9 cellular contexts compared by ENCODE assay signal in the genomic region with DNA sequence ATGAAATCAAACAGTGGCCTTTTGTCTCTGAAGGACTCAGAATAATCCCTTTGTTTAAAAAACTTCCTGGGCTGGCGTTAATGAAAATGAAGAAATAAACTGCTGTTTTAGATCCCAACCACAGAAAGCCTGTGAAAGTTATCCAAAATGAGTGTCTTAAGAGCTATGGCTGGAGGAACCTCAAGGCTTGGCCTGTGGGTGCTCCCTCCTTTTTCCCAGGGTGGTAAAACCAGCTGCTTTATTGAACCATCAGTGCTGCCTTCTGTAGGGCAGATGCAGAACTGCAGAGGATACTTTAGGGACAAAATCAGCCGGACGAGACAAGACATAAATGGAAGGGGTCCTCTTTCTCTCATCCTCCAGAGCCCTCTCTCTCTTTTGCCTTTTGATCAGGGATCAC.
DNase-seq lines count a peak whose midpoint lies in the region; ATAC-seq and TF ChIP-seq lines count a peak whose summit lies in the region.
"Had no signal": no experiment of that assay in that cellular context is flagged by ENCODE, and none has a peak within 500 bp of the region (broad histone marks: within the 10 kb centered on the region; RNA-seq: fewer than 3 reads in every experiment).

No MANE protein-coding gene starts in this region.

- TF ChIP-seq CTCF in nephron progenitor cell (IDR thresholded peaks at IDR 0.05): peak; percentile 35

- H3K27me3 ChIP-seq in Karpas-422 (ENCODE audit: low read length): no peaks in the 10 kb centered on the region
- H3K27me3 ChIP-seq: BLaER1 treated with 17β-estradiol and CSF1 and Interleukin-3, amounts not matched to agents 10 nM and 100 nM had no signal

- no peaks in the 10 kb centered on the region for H3K9me2 ChIP-seq in Karpas-422 (replicated peaks; ENCODE audit: insufficient read depth, low read length)

- H3K27ac ChIP-seq in Karpas-422 (ENCODE audit: low read length): no peak overlapping the region
- H3K27ac ChIP-seq: BLaER1 treated with 17β-estradiol and CSF1 and Interleukin-3, amounts not matched to agents 10 nM and 100 nM had no signal

- H3K36me3 Mint-ChIP-seq in nephron progenitor cell (ENCODE audit: low read depth): no peaks in the 10 kb centered on the region

- H3K79me2 ChIP-seq in Karpas-422 (ENCODE audit: low read length): no peaks in the 10 kb centered on the region

- peaks cover 9% of the 10 kb centered on the region; the same call in 1 of the 2 replicates for H3K36me3 ChIP-seq in Karpas-422 (ENCODE audit: insufficient read depth, low read length)

- peaks cover 5% of the 10 kb centered on the region for H3K27me3 Mint-ChIP-seq in nephron progenitor cell (ENCODE audit: low read depth, poor library complexity)

- H3K9me3 Mint-ChIP-seq in nephron progenitor cell: no peaks in the 10 kb centered on the region

- no peak overlapping the region for H3K4me3 Mint-ChIP-seq in nephron progenitor cell

- ATAC-seq in HG02938 (IDR thresholded peaks at IDR 0.05; ENCODE audit: unreplicated experiment): no peak
- ATAC-seq in GM18868 (IDR thresholded peaks at IDR 0.05; ENCODE audit: unreplicated experiment): no peak

- H3K4me1 Mint-ChIP-seq in nephron progenitor cell: peaks cover 4% of the 10 kb centered on the region

- H3K27ac Mint-ChIP-seq in nephron progenitor cell: no peak overlapping the region

- H3K9me3 ChIP-seq in Karpas-422 (ENCODE audit: low read length): no peaks in the 10 kb centered on the region
- H3K9me3 ChIP-seq: BLaER1 treated with 17β-estradiol and CSF1 and Interleukin-3, amounts not matched to agents 10 nM and 100 nM had no signal

- H3K9ac ChIP-seq in Karpas-422 (ENCODE audit: low read length): no peak overlapping the region
- H3K9ac ChIP-seq: BLaER1 treated with 17β-estradiol and CSF1 and Interleukin-3, amounts not matched to agents 10 nM and 100 nM had no signal

- no peak overlapping the region for H3K4me3 ChIP-seq in Karpas-422 (ENCODE audit: low read length)
- H3K4me3 ChIP-seq: BLaER1 treated with 17β-estradiol and CSF1 and Interleukin-3, amounts not matched to agents 10 nM and 100 nM had no signal

- no peaks in the 10 kb centered on the region for H4K20me1 ChIP-seq in Karpas-422 (ENCODE audit: insufficient read depth, low read depth, low read length)

- H3K4me2 ChIP-seq in Karpas-422 (ENCODE audit: low read depth, low read length, poor library complexity, severe bottlenecking): no peak overlapping the region
- H3K4me2 ChIP-seq: BLaER1 treated with 17β-estradiol and CSF1 and Interleukin-3, amounts not matched to agents 10 nM and 100 nM had no signal

- H2AFZ ChIP-seq in Karpas-422 (ENCODE audit: low read length): no peak overlapping the region

- DNase-seq in NCI-H1105 treated with DMSO at 0.1 percent for 48 hours (lab: John Stamatoyannopoulos, UW) (peak; percentile 12), NCI-H1105 (lab: John Stamatoyannopoulos, UW) (no peak), Karpas-422 (peak; percentile 59), cerebellar cortex (ENCODE audit: low spot score) (peak; percentile 21), nephron progenitor cell (no peak), NCI-H1930 (lab: John Stamatoyannopoulos, UW) (no peak)

- H3K4me1 ChIP-seq in Karpas-422 (ENCODE audit: low read length): peaks cover 11% of the 10 kb centered on the region
- H3K4me1 ChIP-seq: BLaER1 treated with 17β-estradiol and CSF1 and Interleukin-3, amounts not matched to agents 10 nM and 100 nM had no signal

Comparison
In these comparisons a context has a peak if more than half of its experiments do, and no peak if none do; other contexts are left out.
1. DNase-seq: peak in NCI-H1105 treated with DMSO at 0.1 percent for 48 hours (single experiment), Karpas-422 (single experiment) and cerebellar cortex (single experiment); none in NCI-H1105 (single experiment), nephron progenitor cell (single experiment) and NCI-H1930 (0 of 2).